Comparison of ENCODE assay signal across 17 cellular contexts in the genomic region with DNA sequence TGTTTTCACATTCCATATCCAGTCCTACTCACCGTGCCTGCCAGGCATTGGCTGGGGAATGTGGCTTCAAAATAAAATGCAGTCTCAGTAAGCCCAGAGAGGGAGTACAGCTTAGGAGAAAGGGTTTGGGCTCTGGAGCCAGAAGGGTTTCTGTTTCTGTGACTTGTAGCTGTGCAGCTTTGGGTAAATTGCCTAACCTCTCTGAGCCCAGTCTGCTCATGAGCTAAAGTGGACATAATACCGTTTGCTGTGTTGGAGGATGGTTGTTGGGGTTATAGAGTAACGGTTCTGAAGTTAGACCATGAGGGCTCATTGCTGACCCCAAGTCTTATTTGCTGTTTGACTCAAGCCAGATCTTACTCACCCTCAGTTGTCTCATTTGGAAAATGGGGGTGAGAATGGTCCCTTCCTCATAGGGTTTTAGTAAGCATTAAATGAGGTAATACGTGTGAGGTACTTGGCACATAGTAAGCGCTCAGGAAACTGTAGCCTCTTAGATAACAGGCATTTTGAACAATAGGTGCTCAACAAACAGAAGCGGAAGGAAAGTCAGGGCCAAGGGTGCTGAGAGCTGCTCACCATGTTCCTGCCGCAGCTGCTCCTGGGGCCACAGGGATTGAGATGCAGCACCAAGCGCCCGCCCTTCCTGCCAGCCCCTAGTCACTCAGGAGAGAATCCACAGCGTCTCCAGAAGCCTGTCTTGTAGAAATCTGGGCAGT. TPM values are rescaled to one million over a fixed set of nuclear protein-coding genes. Genes with fewer than 3 reads are reported as not detected.
A peak's percentile ranks its signal among the peaks of the same experiment; 100 is the strongest.
DNase-seq lines count a peak whose midpoint lies in the region; ATAC-seq, FAIRE-seq and TF ChIP-seq lines count a peak whose summit lies in the region.
"Had no signal": no experiment of that assay in that cellular context is flagged by ENCODE, and none has a peak within 500 bp of the region (broad histone marks: within the 10 kb centered on the region; RNA-seq: fewer than 3 reads in every experiment).

No MANE protein-coding gene starts in this region.

- no peak overlapping the region for H3K9ac ChIP-seq in K562 (ENCODE audit: insufficient read depth in 1 of 2, low read depth in 2 of 2, low read length in 2 of 2)

- H2AFZ ChIP-seq in GM23338 (peak overlapping the region; percentile 50; the same call in 1 of the 2 replicates), K562 (ENCODE audit: low read depth, low read length) (no peak overlapping the region)

- H3K9me2 ChIP-seq in GM23338 (ENCODE audit: insufficient read depth): no peaks in the 10 kb centered on the region

- TF ChIP-seq POLR2A in K562 (conservative IDR thresholded peaks at IDR 0.05): no peak

- 0 out of 2 replicates have a peak, but pooled peaks cover 4% of the 10 kb centered on the region for H3F3A ChIP-seq in GM23338 (replicated peaks; ENCODE audit: low read depth)

- H3K9me1 ChIP-seq in K562 (ENCODE audit: control insufficient read depth, insufficient read depth, low read length): no peaks in the 10 kb centered on the region

- BruUV-seq in K562 (replicated peaks; lab: Mats Ljungman, UMichigan): no TSS peak

- peaks cover 2% of the 10 kb centered on the region for H3K27me3 Mint-ChIP-seq in GM23338 (ENCODE audit: insufficient read depth, low read depth, poor library complexity)
- H3K27me3 Mint-ChIP-seq in CD8-positive, alpha-beta memory T cell: peaks cover 11 to 54% of the 10 kb centered on the region in 2 donors

- H3K27me3 ChIP-seq in GM23338 (ENCODE audit: insufficient read depth): no peaks in the 10 kb centered on the region
- peaks cover 0 to 30% of the 10 kb centered on the region in 2 experiments; a peak in 4 of 5 replicates for H3K27me3 ChIP-seq in K562 (ENCODE audit: control insufficient read depth in 2 of 2, insufficient read depth in 2 of 2, low read length in 2 of 2)
- no peaks in the 10 kb centered on the region for H3K27me3 ChIP-seq in right cardiac atrium (ENCODE audit: control insufficient read depth, insufficient read depth)
- H3K27me3 ChIP-seq in CD8-positive, alpha-beta memory T cell (ENCODE audit: insufficient read depth, low read length, poor library complexity, severe bottlenecking): no peaks in the 10 kb centered on the region
- H3K27me3 ChIP-seq: BE2C had no signal

- H3K9me3 Mint-ChIP-seq in GM23338: no peaks in the 10 kb centered on the region
- H3K9me3 Mint-ChIP-seq in stimulated activated effector memory CD8-positive, alpha-beta T cell treated with anti-CD3 and anti-CD28 coated beads, Interleukin-12 subunit alpha, Interleukin-12 subunit beta, amount 100 ng/mL, for 72 hours: no peaks in the 10 kb centered on the region
- H3K9me3 Mint-ChIP-seq in CD8-positive, alpha-beta memory T cell: no peaks in the 10 kb centered on the region

- H3K4me3 Mint-ChIP-seq in GM23338: no peak overlapping the region
- no peak overlapping the region for H3K4me3 Mint-ChIP-seq in stimulated activated effector memory CD8-positive, alpha-beta T cell treated with anti-CD3 and anti-CD28 coated beads, Interleukin-12 subunit alpha, Interleukin-12 subunit beta, amount 100 ng/mL, for 72 hours
- no peak overlapping the region for H3K4me3 Mint-ChIP-seq in CD8-positive, alpha-beta memory T cell

- no peak overlapping the region for H3K27ac ChIP-seq in GM23338 (ENCODE audit: low read depth)
- no peak overlapping the region for H3K27ac ChIP-seq in K562 (ENCODE audit: extremely low read depth, low read depth, low read length)
- H3K27ac ChIP-seq in right cardiac atrium (ENCODE audit: low read length): peak overlapping the region; percentile 9
- H3K27ac ChIP-seq in CD8-positive, alpha-beta memory T cell (ENCODE audit: low read depth, low read length): no peak overlapping the region
- H3K27ac ChIP-seq: RWPE1 had no signal

- no peak for TF ChIP-seq EP300 in K562 (IDR thresholded peaks at IDR 0.05; ENCODE audit: low read length)

- TF ChIP-seq CTCF in GM23338 (conservative IDR thresholded peaks at IDR 0.05; ENCODE audit: low read depth in 2 of 2): no peak
- no peak for TF ChIP-seq CTCF in K562 (IDR thresholded peaks at IDR 0.05 in 2 of 3, conservative IDR thresholded peaks at IDR 0.05 in 1 of 3; ENCODE audit: insufficient read depth in 2 of 3, low read depth in 1 of 3, low read length in 3 of 3)

- peaks cover 14% of the 10 kb centered on the region for H3K4me1 Mint-ChIP-seq in GM23338
- peaks cover 10% of the 10 kb centered on the region for H3K4me1 Mint-ChIP-seq in stimulated activated effector memory CD8-positive, alpha-beta T cell treated with anti-CD3 and anti-CD28 coated beads, Interleukin-12 subunit alpha, Interleukin-12 subunit beta, amount 100 ng/mL, for 72 hours
- H3K4me1 Mint-ChIP-seq in CD8-positive, alpha-beta memory T cell: peaks cover 6 to 14% (median 11%) of the 10 kb centered on the region in 3 donors

- H3K79me2 ChIP-seq in GM23338 (replicated peaks; ENCODE audit: insufficient read depth): no peaks in the 10 kb centered on the region
- no peaks in the 10 kb centered on the region for H3K79me2 ChIP-seq in K562 (ENCODE audit: control insufficient read depth, insufficient read depth, low read length)

- no peak for TF ChIP-seq RAD21 in K562 (CRISPR knock-in tag; conservative IDR thresholded peaks at IDR 0.05 in 1 of 2, IDR thresholded peaks at IDR 0.05 in 1 of 2)

- peaks cover 11% of the 10 kb centered on the region for H3K4me1 ChIP-seq in GM23338 (ENCODE audit: insufficient read depth)
- no peaks in the 10 kb centered on the region for H3K4me1 ChIP-seq in K562 (replicated peaks in 1 of 2; ENCODE audit: control insufficient read depth in 2 of 2, insufficient read depth in 2 of 2, low read length in 2 of 2)
- H3K4me1 ChIP-seq in right cardiac atrium (ENCODE audit: control insufficient read depth, insufficient read depth, low read length): peaks cover 4% of the 10 kb centered on the region
- H3K4me1 ChIP-seq in CD8-positive, alpha-beta memory T cell (ENCODE audit: insufficient read depth, low read length): no peaks in the 10 kb centered on the region
- H3K4me1 ChIP-seq: BE2C had no signal

- H3K4me2 ChIP-seq in GM23338 (no peak overlapping the region), K562 (ENCODE audit: insufficient read depth, low read length) (no peak overlapping the region)

- POLR2A ChIA-PET in K562 (lab: Yijun Ruan, JAX): interaction anchor here (0.7 kb wide), 1 partner anchor 452 kb away, joined by 7 read pairs; no protein-coding TSS in a partner anchor
- POLR2A ChIA-PET in CD8-positive, alpha-beta memory T cell (lab: Charles Lee): no interaction called here

- 15% methylated on average over 10 of the region's 10 CpGs for WGBS in K562 (ENCODE audit: insufficient coverage, low coverage, missing lambda C conversion rate)
- WGBS in right cardiac atrium: 70% methylated on average over 10 of the region's 10 CpGs

- H3K36me3 Mint-ChIP-seq in GM23338 (ENCODE audit: low read depth): no peaks in the 10 kb centered on the region
- H3K36me3 Mint-ChIP-seq in stimulated activated effector memory CD8-positive, alpha-beta T cell treated with anti-CD3 and anti-CD28 coated beads, Interleukin-12 subunit alpha, Interleukin-12 subunit beta, amount 100 ng/mL, for 72 hours: no peaks in the 10 kb centered on the region
- no peaks in the 10 kb centered on the region for H3K36me3 Mint-ChIP-seq in CD8-positive, alpha-beta memory T cell

- CTCF ChIA-PET in K562 (lab: Yijun Ruan, JAX; ENCODE audit: low intra/inter-chr PET ratio): no interaction called here
- CTCF ChIA-PET in CD8-positive, alpha-beta memory T cell (lab: Charles Lee): no interaction called here

- no peak for ATAC-seq in GM23338
- ATAC-seq in K562: no peak
- peak; percentile 28 to 44 for ATAC-seq in right cardiac atrium
- peak; percentile 44 for ATAC-seq in stimulated activated effector memory CD8-positive, alpha-beta T cell treated with anti-CD3 and anti-CD28 coated beads, Interleukin-12 subunit alpha, Interleukin-12 subunit beta, amount 100 ng/mL, for 72 hours

- H3K4me3 ChIP-seq in GM23338 (no peak overlapping the region), K562 (no peak overlapping the region), right cardiac atrium (ENCODE audit: low read length) (no peak overlapping the region)
- no peak overlapping the region for H3K4me3 ChIP-seq in CD8-positive, alpha-beta memory T cell (ENCODE audit: low read length)

- H3K36me3 ChIP-seq in GM23338 (ENCODE audit: insufficient read depth) (no peaks in the 10 kb centered on the region), K562 (ENCODE audit: control insufficient read depth, insufficient read depth, low read length) (no peaks in the 10 kb centered on the region)
- no peaks in the 10 kb centered on the region for H3K36me3 ChIP-seq in CD8-positive, alpha-beta memory T cell (ENCODE audit: insufficient read depth, low read length)
- H3K36me3 ChIP-seq: BE2C had no signal

- H4K20me1 ChIP-seq in GM23338 (replicated peaks; ENCODE audit: insufficient read depth) (no peaks in the 10 kb centered on the region), K562 (replicated peaks; ENCODE audit: control insufficient read depth, insufficient read depth, low read length) (no peaks in the 10 kb centered on the region)

- no peak for FAIRE-seq in K562 (lab: Jason Lieb, UNC)

- H3K9me3 ChIP-seq in K562 (replicated peaks; ENCODE audit: control insufficient read depth, insufficient read depth, low read depth, low read length) (no peaks in the 10 kb centered on the region), right cardiac atrium (ENCODE audit: control insufficient read depth, low read length) (no peaks in the 10 kb centered on the region)
- H3K9me3 ChIP-seq in CD8-positive, alpha-beta memory T cell (ENCODE audit: low read length): no peaks in the 10 kb centered on the region
- H3K9me3 ChIP-seq: BE2C had no signal

- H3K27ac Mint-ChIP-seq in GM23338: no peak overlapping the region
- no peak overlapping the region for H3K27ac Mint-ChIP-seq in stimulated activated effector memory CD8-positive, alpha-beta T cell treated with anti-CD3 and anti-CD28 coated beads, Interleukin-12 subunit alpha, Interleukin-12 subunit beta, amount 100 ng/mL, for 72 hours
- H3K27ac Mint-ChIP-seq in CD8-positive, alpha-beta memory T cell: no peak overlapping the region

- DNase-seq in GM23338 (ENCODE audit: low spot score) (no peak), K562 (ENCODE audit: extremely low read depth in 1 of 4, low spot score in 3 of 4) (no peak), right cardiac atrium (peak in 1 of 3 donors; percentile 48), islet precursor cell (no peak), anterior cingulate cortex (lab: John Stamatoyannopoulos, UW) (no peak)
- DNase-seq in stimulated activated effector memory CD8-positive, alpha-beta T cell treated with anti-CD3 and anti-CD28 coated beads, Interleukin-12 subunit alpha, Interleukin-12 subunit beta, amount 100 ng/mL, for 72 hours (ENCODE audit: low spot score in 2 of 2): no peak
- no peak for DNase-seq in CD8-positive, alpha-beta memory T cell
- DNase-seq: BE2C, DMS 273 treated with DMSO at 0.1 percent for 48 hours, Kasumi-1, NCI-H1417, NCI-H2029, NCI-H2171 treated with DMSO at 0.1 percent for 48 hours had no signal

- in situ Hi-C loops in K562 (cut with MboI): loop anchor here (10.0 to 25.0 kb wide), 2 partner anchors 1091 to 1403 kb away; no protein-coding TSS in a partner anchor

- intact Hi-C loops in K562 (cut with micrococcal nuclease) (loop anchor here (10.0 kb wide), 2 partner anchors 151 to 261 kb away; no protein-coding TSS in a partner anchor), right cardiac atrium (cut with DNase I) (loop anchor here in 2 of 4 donors (5.0 to 10.0 kb wide), 2 partner anchors 101 to 1088 kb away; no protein-coding TSS in a partner anchor)

RNA-seq across cellular contexts. Expression of a gene that starts 45.5 kb away (rescaled TPM):
- total RNA-seq in GM23338 (2014; rRNA removed; shearing (Covaris generic)): 9.4 and 24.5 TPM in 2 replicates
- 94.4 and 96.5 TPM in 2 replicates for polyA plus RNA-seq in GM23338 (2016; fragmentation: Nextera tagmentation; extraction: Ambion mirVana)
- total RNA-seq in K562 (2011; cell fraction: chromatin; rRNA removed; ENCODE audit: low replicate concordance): not detected in 2 replicates
- not detected in 2 replicates for total RNA-seq in K562 (2011; cell fraction: nucleolus; rRNA removed)
- total RNA-seq in K562 (2011; cell fraction: nucleoplasm; rRNA removed): not detected in 2 replicates
- total RNA-seq in K562 (2014; rRNA removed): 0.18 TPM in 1 of 2 replicates, not detected in the other
- not detected in 2 replicates for total RNA-seq in K562 (2014; rRNA removed; fragmentation: Illumina TruSeq; extraction: Trizol)
- not detected in 2 replicates for total RNA-seq in K562 (2015; rRNA removed; fragmentation: Illumina TruSeq; extraction: Trizol)
- total RNA-seq in K562 (2021): not detected in 2 replicates
- not detected in 2 replicates for polyA plus RNA-seq in K562 (2011; rRNA removed)
- polyA plus RNA-seq in K562 (2011; cell fraction: cytosol; rRNA removed): not detected in 2 replicates
- not detected in 2 replicates for polyA plus RNA-seq in K562 (2011; cell fraction: nucleus; rRNA removed)
- polyA plus RNA-seq in K562 (2012): 0.12 TPM in 1 of 2 replicates, not detected in the other
- not detected in 2 replicates for polyA plus RNA-seq in K562 (2014; fragmentation: Illumina TruSeq; extraction: Trizol)
- polyA plus RNA-seq in K562 (2014; fragmentation: Nextera tagmentation; extraction: Ambion mirVana): not detected
- not detected in 2 replicates for polyA plus RNA-seq in K562 (2014; rRNA removed)
- polyA minus RNA-seq in K562 (2011; rRNA and poly(A)+ RNA removed): not detected in 2 replicates
- not detected in 2 replicates for polyA minus RNA-seq in K562 (2011; cell fraction: cytosol; rRNA and poly(A)+ RNA removed)
- polyA minus RNA-seq in K562 (2011; cell fraction: nucleus; rRNA and poly(A)+ RNA removed): not detected in 2 replicates
- total RNA-seq in right cardiac atrium: not detected
- polyA plus RNA-seq in right cardiac atrium: not detected
- total RNA-seq in CD8-positive, alpha-beta memory T cell: not detected
- not detected for polyA plus RNA-seq in CD8-positive, alpha-beta memory T cell
- total RNA-seq: Daoy, H4, SK-MEL-5 had no signal

Comparison
In these comparisons a context has a peak if more than half of its experiments do, and no peak if none do; other contexts are left out.
1. ATAC-seq: peak in right cardiac atrium (2 of 2) and stimulated activated effector memory CD8-positive, alpha-beta T cell treated with anti-CD3 and anti-CD28 coated beads, Interleukin-12 subunit alpha, Interleukin-12 subunit beta, amount 100 ng/mL, for 72 hours (single experiment); none in GM23338 (single experiment) and K562 (single experiment).